1 cellular context compared by ENCODE assay signal in the genomic region with DNA sequence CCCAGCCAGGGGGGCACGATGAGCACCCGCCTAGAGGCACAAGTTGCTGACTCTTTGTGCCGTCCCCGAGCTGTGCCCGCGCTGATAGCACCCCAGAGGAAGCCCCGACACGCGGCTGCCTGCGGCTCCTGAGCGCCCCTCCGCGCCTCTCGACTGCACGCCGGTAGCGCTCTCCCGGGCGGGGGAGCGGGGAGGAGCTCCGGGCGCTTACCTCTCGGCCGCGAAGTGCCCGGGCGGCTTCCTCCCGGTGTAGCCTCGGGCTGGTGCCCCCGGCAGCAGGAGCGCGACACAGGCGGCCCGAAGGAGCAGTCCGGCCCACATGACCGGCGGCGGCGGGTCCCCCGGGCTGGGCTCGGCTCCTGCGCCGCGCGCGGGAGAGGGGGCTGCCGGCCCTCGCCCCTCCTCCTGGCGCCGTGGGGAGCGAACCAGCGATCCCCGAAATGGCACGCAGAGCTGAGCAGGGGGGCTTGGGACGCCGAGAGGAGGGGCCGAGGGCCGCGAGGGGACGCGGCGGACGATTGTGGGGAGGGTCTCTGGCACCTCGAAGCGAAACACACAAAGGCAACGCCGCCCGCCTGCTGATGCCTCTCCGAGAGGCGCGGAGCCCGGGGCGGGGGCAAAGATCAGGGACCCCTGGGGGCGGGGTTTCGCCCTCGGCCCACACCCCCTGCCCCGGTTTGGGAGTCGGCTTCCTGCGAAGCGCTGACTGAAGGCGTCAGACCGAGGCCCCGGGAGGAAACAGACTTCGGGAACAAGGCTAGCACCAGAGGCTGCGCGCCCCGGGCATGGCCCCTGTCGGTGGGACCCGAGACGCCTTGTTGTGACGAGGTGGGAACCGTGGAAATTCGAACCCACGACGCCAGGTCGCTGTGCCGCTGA.
TF ChIP-seq lines count a peak whose summit lies in the region.

A gene with protein sequence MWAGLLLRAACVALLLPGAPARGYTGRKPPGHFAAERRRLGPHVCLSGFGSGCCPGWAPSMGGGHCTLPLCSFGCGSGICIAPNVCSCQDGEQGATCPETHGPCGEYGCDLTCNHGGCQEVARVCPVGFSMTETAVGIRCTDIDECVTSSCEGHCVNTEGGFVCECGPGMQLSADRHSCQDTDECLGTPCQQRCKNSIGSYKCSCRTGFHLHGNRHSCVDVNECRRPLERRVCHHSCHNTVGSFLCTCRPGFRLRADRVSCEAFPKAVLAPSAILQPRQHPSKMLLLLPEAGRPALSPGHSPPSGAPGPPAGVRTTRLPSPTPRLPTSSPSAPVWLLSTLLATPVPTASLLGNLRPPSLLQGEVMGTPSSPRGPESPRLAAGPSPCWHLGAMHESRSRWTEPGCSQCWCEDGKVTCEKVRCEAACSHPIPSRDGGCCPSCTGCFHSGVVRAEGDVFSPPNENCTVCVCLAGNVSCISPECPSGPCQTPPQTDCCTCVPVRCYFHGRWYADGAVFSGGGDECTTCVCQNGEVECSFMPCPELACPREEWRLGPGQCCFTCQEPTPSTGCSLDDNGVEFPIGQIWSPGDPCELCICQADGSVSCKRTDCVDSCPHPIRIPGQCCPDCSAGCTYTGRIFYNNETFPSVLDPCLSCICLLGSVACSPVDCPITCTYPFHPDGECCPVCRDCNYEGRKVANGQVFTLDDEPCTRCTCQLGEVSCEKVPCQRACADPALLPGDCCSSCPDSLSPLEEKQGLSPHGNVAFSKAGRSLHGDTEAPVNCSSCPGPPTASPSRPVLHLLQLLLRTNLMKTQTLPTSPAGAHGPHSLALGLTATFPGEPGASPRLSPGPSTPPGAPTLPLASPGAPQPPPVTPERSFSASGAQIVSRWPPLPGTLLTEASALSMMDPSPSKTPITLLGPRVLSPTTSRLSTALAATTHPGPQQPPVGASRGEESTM (minus strand): TSS at position 600 of the 879 bp plus-strand sequence. CDS start 279 bp downstream, at position 321.

TF ChIP-seq in HepG2, 621 proteins besides CTCF, POLR2A, EP300 and RAD21 (continued from another document and continues in another):
- TF ChIP-seq, protein P1, sequence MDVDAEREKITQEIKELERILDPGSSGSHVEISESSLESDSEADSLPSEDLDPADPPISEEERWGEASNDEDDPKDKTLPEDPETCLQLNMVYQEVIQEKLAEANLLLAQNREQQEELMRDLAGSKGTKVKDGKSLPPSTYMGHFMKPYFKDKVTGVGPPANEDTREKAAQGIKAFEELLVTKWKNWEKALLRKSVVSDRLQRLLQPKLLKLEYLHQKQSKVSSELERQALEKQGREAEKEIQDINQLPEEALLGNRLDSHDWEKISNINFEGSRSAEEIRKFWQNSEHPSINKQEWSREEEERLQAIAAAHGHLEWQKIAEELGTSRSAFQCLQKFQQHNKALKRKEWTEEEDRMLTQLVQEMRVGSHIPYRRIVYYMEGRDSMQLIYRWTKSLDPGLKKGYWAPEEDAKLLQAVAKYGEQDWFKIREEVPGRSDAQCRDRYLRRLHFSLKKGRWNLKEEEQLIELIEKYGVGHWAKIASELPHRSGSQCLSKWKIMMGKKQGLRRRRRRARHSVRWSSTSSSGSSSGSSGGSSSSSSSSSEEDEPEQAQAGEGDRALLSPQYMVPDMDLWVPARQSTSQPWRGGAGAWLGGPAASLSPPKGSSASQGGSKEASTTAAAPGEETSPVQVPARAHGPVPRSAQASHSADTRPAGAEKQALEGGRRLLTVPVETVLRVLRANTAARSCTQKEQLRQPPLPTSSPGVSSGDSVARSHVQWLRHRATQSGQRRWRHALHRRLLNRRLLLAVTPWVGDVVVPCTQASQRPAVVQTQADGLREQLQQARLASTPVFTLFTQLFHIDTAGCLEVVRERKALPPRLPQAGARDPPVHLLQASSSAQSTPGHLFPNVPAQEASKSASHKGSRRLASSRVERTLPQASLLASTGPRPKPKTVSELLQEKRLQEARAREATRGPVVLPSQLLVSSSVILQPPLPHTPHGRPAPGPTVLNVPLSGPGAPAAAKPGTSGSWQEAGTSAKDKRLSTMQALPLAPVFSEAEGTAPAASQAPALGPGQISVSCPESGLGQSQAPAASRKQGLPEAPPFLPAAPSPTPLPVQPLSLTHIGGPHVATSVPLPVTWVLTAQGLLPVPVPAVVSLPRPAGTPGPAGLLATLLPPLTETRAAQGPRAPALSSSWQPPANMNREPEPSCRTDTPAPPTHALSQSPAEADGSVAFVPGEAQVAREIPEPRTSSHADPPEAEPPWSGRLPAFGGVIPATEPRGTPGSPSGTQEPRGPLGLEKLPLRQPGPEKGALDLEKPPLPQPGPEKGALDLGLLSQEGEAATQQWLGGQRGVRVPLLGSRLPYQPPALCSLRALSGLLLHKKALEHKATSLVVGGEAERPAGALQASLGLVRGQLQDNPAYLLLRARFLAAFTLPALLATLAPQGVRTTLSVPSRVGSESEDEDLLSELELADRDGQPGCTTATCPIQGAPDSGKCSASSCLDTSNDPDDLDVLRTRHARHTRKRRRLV (CRISPR knock-in tag; IDR thresholded peaks at IDR 0.05), result no peak
- TF ChIP-seq SUZ12 (IDR thresholded peaks at IDR 0.05; ENCODE audit: low read depth, low read length) (no peak), U2AF1 (optimal IDR thresholded peaks at IDR 0.05; ENCODE audit: low read depth, low read length) (peak; percentile 36), ZNF317 (CRISPR knock-in tag; IDR thresholded peaks at IDR 0.05) (peak; percentile 48; the same call in 1 of the 2 replicates), HDAC6 (IDR thresholded peaks at IDR 0.05; ENCODE audit: low read depth, low read length) (no peak), HDAC1 (CRISPR knock-in tag; IDR thresholded peaks at IDR 0.05) (peak; percentile 46), KAT7 (CRISPR knock-in tag; IDR thresholded peaks at IDR 0.05; ENCODE audit: borderline replicate concordance) (no peak), MYC (CRISPR knock-in tag; IDR thresholded peaks at IDR 0.05; ENCODE audit: borderline replicate concordance) (peak; percentile 45; the same call in 1 of the 2 replicates), NR1H2 (CRISPR knock-in tag; IDR thresholded peaks at IDR 0.05; ENCODE audit: borderline replicate concordance, low read depth) (no peak), ELF1 (CRISPR knock-in tag; IDR thresholded peaks at IDR 0.05) (peak; percentile 16; the same call in 1 of the 2 replicates), ZNF670 (CRISPR knock-in tag; IDR thresholded peaks at IDR 0.05; ENCODE audit: borderline replicate concordance) (no peak; the same call in 1 of the 2 replicates), HNF4G (IDR thresholded peaks at IDR 0.05; ENCODE audit: borderline replicate concordance, low read depth, low read length) (peak; percentile 71), HNF4G (CRISPR knock-in tag; IDR thresholded peaks at IDR 0.05; ENCODE audit: borderline replicate concordance, low read depth) (peak; percentile 70; the same call in 1 of the 2 replicates), IKZF4 (CRISPR knock-in tag; IDR thresholded peaks at IDR 0.05; ENCODE audit: borderline replicate concordance, low read depth, not compliant biosample characterization) (no peak), ZNF75D (CRISPR knock-in tag; IDR thresholded peaks at IDR 0.05; ENCODE audit: borderline replicate concordance) (no peak), ZNF354B (CRISPR knock-in tag; IDR thresholded peaks at IDR 0.05) (no peak), SPEN (CRISPR knock-in tag; IDR thresholded peaks at IDR 0.05; ENCODE audit: low read depth) (no peak), STAG1 (CRISPR knock-in tag; IDR thresholded peaks at IDR 0.05) (peak; percentile 22), ZNF234 (CRISPR knock-in tag; conservative IDR thresholded peaks at IDR 0.05) (peak; percentile 74; the same call in 1 of the 2 replicates), ZNF432 (CRISPR knock-in tag; IDR thresholded peaks at IDR 0.05; ENCODE audit: borderline replicate concordance) (no peak), SIN3A (IDR thresholded peaks at IDR 0.05; ENCODE audit: borderline replicate concordance, low read depth, low read length) (0 out of 2 replicates have a peak, but pooled peaks have one; percentile 59)
- TF ChIP-seq, protein P2, sequence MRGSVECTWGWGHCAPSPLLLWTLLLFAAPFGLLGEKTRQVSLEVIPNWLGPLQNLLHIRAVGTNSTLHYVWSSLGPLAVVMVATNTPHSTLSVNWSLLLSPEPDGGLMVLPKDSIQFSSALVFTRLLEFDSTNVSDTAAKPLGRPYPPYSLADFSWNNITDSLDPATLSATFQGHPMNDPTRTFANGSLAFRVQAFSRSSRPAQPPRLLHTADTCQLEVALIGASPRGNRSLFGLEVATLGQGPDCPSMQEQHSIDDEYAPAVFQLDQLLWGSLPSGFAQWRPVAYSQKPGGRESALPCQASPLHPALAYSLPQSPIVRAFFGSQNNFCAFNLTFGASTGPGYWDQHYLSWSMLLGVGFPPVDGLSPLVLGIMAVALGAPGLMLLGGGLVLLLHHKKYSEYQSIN (CRISPR knock-in tag; IDR thresholded peaks at IDR 0.05; ENCODE audit: borderline replicate concordance), result no peak; the same call in 1 of the 2 replicates
- TF ChIP-seq, protein P3, sequence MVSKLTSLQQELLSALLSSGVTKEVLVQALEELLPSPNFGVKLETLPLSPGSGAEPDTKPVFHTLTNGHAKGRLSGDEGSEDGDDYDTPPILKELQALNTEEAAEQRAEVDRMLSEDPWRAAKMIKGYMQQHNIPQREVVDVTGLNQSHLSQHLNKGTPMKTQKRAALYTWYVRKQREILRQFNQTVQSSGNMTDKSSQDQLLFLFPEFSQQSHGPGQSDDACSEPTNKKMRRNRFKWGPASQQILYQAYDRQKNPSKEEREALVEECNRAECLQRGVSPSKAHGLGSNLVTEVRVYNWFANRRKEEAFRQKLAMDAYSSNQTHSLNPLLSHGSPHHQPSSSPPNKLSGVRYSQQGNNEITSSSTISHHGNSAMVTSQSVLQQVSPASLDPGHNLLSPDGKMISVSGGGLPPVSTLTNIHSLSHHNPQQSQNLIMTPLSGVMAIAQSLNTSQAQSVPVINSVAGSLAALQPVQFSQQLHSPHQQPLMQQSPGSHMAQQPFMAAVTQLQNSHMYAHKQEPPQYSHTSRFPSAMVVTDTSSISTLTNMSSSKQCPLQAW (CRISPR knock-in tag; IDR thresholded peaks at IDR 0.05), result peak; percentile 82
- TF ChIP-seq, protein P4, sequence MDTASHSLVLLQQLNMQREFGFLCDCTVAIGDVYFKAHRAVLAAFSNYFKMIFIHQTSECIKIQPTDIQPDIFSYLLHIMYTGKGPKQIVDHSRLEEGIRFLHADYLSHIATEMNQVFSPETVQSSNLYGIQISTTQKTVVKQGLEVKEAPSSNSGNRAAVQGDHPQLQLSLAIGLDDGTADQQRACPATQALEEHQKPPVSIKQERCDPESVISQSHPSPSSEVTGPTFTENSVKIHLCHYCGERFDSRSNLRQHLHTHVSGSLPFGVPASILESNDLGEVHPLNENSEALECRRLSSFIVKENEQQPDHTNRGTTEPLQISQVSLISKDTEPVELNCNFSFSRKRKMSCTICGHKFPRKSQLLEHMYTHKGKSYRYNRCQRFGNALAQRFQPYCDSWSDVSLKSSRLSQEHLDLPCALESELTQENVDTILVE (CRISPR knock-in tag; IDR thresholded peaks at IDR 0.05), result no peak
- TF ChIP-seq, protein P5, sequence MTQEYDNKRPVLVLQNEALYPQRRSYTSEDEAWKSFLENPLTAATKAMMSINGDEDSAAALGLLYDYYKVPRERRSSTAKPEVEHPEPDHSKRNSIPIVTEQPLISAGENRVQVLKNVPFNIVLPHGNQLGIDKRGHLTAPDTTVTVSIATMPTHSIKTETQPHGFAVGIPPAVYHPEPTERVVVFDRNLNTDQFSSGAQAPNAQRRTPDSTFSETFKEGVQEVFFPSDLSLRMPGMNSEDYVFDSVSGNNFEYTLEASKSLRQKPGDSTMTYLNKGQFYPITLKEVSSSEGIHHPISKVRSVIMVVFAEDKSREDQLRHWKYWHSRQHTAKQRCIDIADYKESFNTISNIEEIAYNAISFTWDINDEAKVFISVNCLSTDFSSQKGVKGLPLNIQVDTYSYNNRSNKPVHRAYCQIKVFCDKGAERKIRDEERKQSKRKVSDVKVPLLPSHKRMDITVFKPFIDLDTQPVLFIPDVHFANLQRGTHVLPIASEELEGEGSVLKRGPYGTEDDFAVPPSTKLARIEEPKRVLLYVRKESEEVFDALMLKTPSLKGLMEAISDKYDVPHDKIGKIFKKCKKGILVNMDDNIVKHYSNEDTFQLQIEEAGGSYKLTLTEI (CRISPR knock-in tag; conservative IDR thresholded peaks at IDR 0.05), result no peak
- TF ChIP-seq, protein P6, sequence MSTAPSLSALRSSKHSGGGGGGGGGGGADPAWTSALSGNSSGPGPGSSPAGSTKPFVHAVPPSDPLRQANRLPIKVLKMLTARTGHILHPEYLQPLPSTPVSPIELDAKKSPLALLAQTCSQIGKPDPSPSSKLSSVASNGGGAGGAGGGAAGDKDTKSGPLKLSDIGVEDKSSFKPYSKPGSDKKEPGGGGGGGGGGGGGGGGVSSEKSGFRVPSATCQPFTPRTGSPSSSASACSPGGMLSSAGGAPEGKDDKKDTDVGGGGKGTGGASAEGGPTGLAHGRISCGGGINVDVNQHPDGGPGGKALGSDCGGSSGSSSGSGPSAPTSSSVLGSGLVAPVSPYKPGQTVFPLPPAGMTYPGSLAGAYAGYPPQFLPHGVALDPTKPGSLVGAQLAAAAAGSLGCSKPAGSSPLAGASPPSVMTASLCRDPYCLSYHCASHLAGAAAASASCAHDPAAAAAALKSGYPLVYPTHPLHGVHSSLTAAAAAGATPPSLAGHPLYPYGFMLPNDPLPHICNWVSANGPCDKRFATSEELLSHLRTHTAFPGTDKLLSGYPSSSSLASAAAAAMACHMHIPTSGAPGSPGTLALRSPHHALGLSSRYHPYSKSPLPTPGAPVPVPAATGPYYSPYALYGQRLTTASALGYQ (CRISPR knock-in tag; IDR thresholded peaks at IDR 0.05), result peak; percentile 48; the same call in 1 of the 2 replicates
- TF ChIP-seq, protein P7, sequence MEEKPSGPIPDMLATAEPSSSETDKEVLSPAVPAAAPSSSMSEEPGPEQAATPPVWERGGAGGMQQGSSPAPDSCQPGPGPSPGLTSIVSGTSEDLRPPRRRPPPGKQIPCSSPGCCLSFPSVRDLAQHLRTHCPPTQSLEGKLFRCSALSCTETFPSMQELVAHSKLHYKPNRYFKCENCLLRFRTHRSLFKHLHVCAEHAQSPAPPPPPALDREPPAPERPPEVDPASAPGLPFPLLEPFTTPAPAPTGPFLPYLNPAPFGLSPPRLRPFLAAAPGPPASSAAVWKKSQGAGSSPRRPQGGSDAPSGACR (CRISPR knock-in tag; IDR thresholded peaks at IDR 0.05), result no peak; the same call in 1 of the 2 replicates
- TF ChIP-seq, protein P8, sequence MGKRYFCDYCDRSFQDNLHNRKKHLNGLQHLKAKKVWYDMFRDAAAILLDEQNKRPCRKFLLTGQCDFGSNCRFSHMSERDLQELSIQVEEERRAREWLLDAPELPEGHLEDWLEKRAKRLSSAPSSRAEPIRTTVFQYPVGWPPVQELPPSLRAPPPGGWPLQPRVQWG (CRISPR knock-in tag; IDR thresholded peaks at IDR 0.05; ENCODE audit: borderline replicate concordance, low read depth), result no peak
- TF ChIP-seq, protein P9, sequence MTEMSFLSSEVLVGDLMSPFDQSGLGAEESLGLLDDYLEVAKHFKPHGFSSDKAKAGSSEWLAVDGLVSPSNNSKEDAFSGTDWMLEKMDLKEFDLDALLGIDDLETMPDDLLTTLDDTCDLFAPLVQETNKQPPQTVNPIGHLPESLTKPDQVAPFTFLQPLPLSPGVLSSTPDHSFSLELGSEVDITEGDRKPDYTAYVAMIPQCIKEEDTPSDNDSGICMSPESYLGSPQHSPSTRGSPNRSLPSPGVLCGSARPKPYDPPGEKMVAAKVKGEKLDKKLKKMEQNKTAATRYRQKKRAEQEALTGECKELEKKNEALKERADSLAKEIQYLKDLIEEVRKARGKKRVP (CRISPR knock-in tag; IDR thresholded peaks at IDR 0.05), result 0 out of 4 replicates have a peak, but pooled peaks of 1 of the 2 experiments have one; percentile 30
